Comparison of ENCODE assay signal across 18 cellular contexts in the genomic region with DNA sequence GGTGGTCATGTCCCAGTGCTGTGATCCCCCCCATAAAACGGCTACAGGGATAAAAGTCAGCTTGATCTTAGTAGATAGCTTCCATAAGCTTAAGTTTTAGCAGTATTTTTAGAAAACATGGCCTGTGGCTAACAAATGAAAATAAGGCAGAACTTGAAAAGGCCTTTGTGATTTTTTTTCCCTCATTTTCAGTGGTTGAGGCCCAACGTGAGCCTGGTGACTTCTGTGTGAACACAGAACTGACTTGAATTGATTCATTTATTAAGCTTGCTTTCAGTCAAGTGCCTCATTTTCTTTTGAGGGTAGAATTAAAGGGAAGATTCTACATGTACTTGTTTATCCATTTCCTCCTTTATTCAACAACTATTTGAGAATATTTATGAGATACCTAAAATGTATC. TPM values are rescaled to one million over a fixed set of nuclear protein-coding genes. Genes with fewer than 3 reads are reported as not detected.
A peak's percentile ranks its signal among the peaks of the same experiment; 100 is the strongest.
DNase-seq lines count a peak whose midpoint lies in the region; ATAC-seq, FAIRE-seq and TF ChIP-seq lines count a peak whose summit lies in the region.
"Had no signal": no experiment of that assay in that cellular context is flagged by ENCODE, and none has a peak within 500 bp of the region (broad histone marks: within the 10 kb centered on the region; RNA-seq: fewer than 3 reads in every experiment).

No MANE protein-coding gene starts in this region.

- no peak for TF ChIP-seq CTCF in Calu3 (IDR thresholded peaks at IDR 0.05; ENCODE audit: unreplicated experiment)

- no TSS peak for BruUV-seq in Calu3 (replicated peaks; lab: Mats Ljungman, UMichigan)

- H3K9me3 Mint-ChIP-seq in Calu3 (ENCODE audit: low read depth, unreplicated experiment): no peaks in the 10 kb centered on the region
- no peaks in the 10 kb centered on the region for H3K9me3 Mint-ChIP-seq in immature natural killer cell
- no peaks in the 10 kb centered on the region for H3K9me3 Mint-ChIP-seq in stimulated activated memory B cell treated with anti-CD40 and anti-IgM and Interleukin-4, amounts not matched to agents 10 μg/mL and 1 μg/mL and 100 μg/mL, for 72 hours
- H3K9me3 Mint-ChIP-seq: activated T-helper 2 cell treated with anti-CD3 and anti-CD28 coated beads, Interferon-gamma antibody, Interleukin-2, Interleukin-4, amounts not matched to agents 10 μg/mL and 5 μg/mL and 100 μg/mL, durations not matched to agents 14 hours and 24 hours and 36 hours had no signal

- H3K4me3 ChIP-seq in small intestine (ENCODE audit: low read depth in 1 of 2, low read length in 2 of 2): no peak overlapping the region
- H3K4me3 ChIP-seq: SJSA1 had no signal

- H3K27me3 ChIP-seq in small intestine (ENCODE audit: control insufficient read depth in 2 of 2, insufficient read depth in 2 of 2, low read length in 2 of 2): no peaks in the 10 kb centered on the region
- H3K27me3 ChIP-seq: SJSA1 had no signal

- DNase-seq in Calu3: no peak
- DNase-seq in SK-MEL-5 (ENCODE audit: low read depth, low spot score): peak; percentile 88
- no peak for DNase-seq in immature natural killer cell
- DNase-seq in small intestine: no peak
- no peak for DNase-seq in NCI-H187 (lab: John Stamatoyannopoulos, UW)
- DNase-seq: activated CD4-positive, alpha-beta T cell treated with anti-CD3 and anti-CD28 coated beads, Interleukin-2, amount 50 U/mL, for 48 hours; dermis blood vessel endothelial cell; Kasumi-1; NCI-H1436 treated with DMSO at 0.1 percent for 48 hours; stimulated activated naive CD4-positive, alpha-beta T cell; T1000 had no signal

- no peaks in the 10 kb centered on the region for H3K27me3 Mint-ChIP-seq in Calu3 (ENCODE audit: unreplicated experiment)
- peaks cover 0 to 7% (median 4%) of the 10 kb centered on the region in 3 donors for H3K27me3 Mint-ChIP-seq in immature natural killer cell (ENCODE audit: low read depth in 3 of 3)
- H3K27me3 Mint-ChIP-seq in stimulated activated memory B cell treated with anti-CD40 and anti-IgM and Interleukin-4, amounts not matched to agents 10 μg/mL and 1 μg/mL and 100 μg/mL, for 72 hours: no peaks in the 10 kb centered on the region

- 67 to 86% (median 68%) methylated on average over 2 of the region's 2 CpGs for WGBS in small intestine, 3 donors

- intact Hi-C loops in Calu3 (cut with micrococcal nuclease; ENCODE audit: unreplicated experiment): no loop called here

- H3K27ac Mint-ChIP-seq in Calu3 (ENCODE audit: unreplicated experiment) (peak overlapping the region; percentile 40), immature natural killer cell (peak overlapping the region in 5 of 6 donors; percentile 27 to 79 (median 40))
- H3K27ac Mint-ChIP-seq in stimulated activated memory B cell treated with anti-CD40 and anti-IgM and Interleukin-4, amounts not matched to agents 10 μg/mL and 1 μg/mL and 100 μg/mL, for 72 hours: peak overlapping the region; percentile 85
- H3K27ac Mint-ChIP-seq: activated T-helper 2 cell treated with anti-CD3 and anti-CD28 coated beads, Interferon-gamma antibody, Interleukin-2, Interleukin-4, amounts not matched to agents 10 μg/mL and 5 μg/mL and 100 μg/mL, durations not matched to agents 14 hours and 24 hours and 36 hours had no signal

- FAIRE-seq in small intestine (lab: Jason Lieb, UNC): no peak
- FAIRE-seq: islet of Langerhans had no signal

- CTCF ChIA-PET in Calu3 (lab: Charles Lee): interaction anchor here (0.7 kb wide), 1 partner anchor 17 kb away, joined by 3 read pairs; no protein-coding TSS in a partner anchor

- H3K4me3 Mint-ChIP-seq in Calu3 (ENCODE audit: low read depth, unreplicated experiment) (no peak overlapping the region), immature natural killer cell (no peak overlapping the region)
- no peak overlapping the region for H3K4me3 Mint-ChIP-seq in stimulated activated memory B cell treated with anti-CD40 and anti-IgM and Interleukin-4, amounts not matched to agents 10 μg/mL and 1 μg/mL and 100 μg/mL, for 72 hours

- H3K4me1 ChIP-seq in small intestine (ENCODE audit: control insufficient read depth in 2 of 2, insufficient read depth in 1 of 2, low read depth in 1 of 2, low read length in 1 of 2): peaks cover 0 to 6% of the 10 kb centered on the region in 2 donors

- H3K36me3 ChIP-seq in small intestine (ENCODE audit: control insufficient read depth in 2 of 2, insufficient read depth in 2 of 2, low read length in 2 of 2): no peaks in the 10 kb centered on the region

- H3K36me3 Mint-ChIP-seq in Calu3 (ENCODE audit: insufficient read depth, unreplicated experiment) (peaks cover 74% of the 10 kb centered on the region), immature natural killer cell (peaks cover 44 to 49% (median 45%) of the 10 kb centered on the region in 3 donors)
- H3K36me3 Mint-ChIP-seq in stimulated activated memory B cell treated with anti-CD40 and anti-IgM and Interleukin-4, amounts not matched to agents 10 μg/mL and 1 μg/mL and 100 μg/mL, for 72 hours: peaks cover 65% of the 10 kb centered on the region

- H3K27ac ChIP-seq in small intestine (ENCODE audit: low read depth in 1 of 2, low read length in 1 of 2): no peak overlapping the region
- H3K27ac ChIP-seq: parathyroid adenoma, SJSA1 had no signal

- no peaks in the 10 kb centered on the region for H3K9me3 ChIP-seq in small intestine (ENCODE audit: control insufficient read depth, low read depth)
- H3K9me3 ChIP-seq: SJSA1 had no signal

- H3K4me1 Mint-ChIP-seq in Calu3 (ENCODE audit: low read depth, unreplicated experiment): peaks cover 60% of the 10 kb centered on the region
- H3K4me1 Mint-ChIP-seq in immature natural killer cell: peaks cover 54 to 73% of the 10 kb centered on the region in 2 donors
- peaks cover 59% of the 10 kb centered on the region for H3K4me1 Mint-ChIP-seq in stimulated activated memory B cell treated with anti-CD40 and anti-IgM and Interleukin-4, amounts not matched to agents 10 μg/mL and 1 μg/mL and 100 μg/mL, for 72 hours

- in situ Hi-C loops in SK-MEL-5 (cut with HindIII; ENCODE audit: low pct_unique_long_range_greater_than_20kb, low sequenced_read_pairs): no loop called here

- no peak for ATAC-seq in stimulated activated memory B cell treated with anti-CD40 and anti-IgM and Interleukin-4, amounts not matched to agents 10 μg/mL and 1 μg/mL and 100 μg/mL, for 72 hours
- ATAC-seq in GM19351 (IDR thresholded peaks at IDR 0.05; ENCODE audit: unreplicated experiment) (no peak), HG03280 (IDR thresholded peaks at IDR 0.05; ENCODE audit: unreplicated experiment) (no peak)

RNA-seq across cellular contexts. Expression of gene CD44, which starts 44.6 kb away (rescaled TPM):
- total RNA-seq in Calu3 (2022): 1,189 and 1,365 TPM in 2 replicates
- total RNA-seq in SK-MEL-5 (2014; rRNA removed; shearing (Covaris generic)): 143 and 147 TPM in 2 replicates
- polyA plus RNA-seq in SK-MEL-5 (2015; cell fraction: cytosol; rRNA removed): 871 and 897 TPM in 2 replicates
- 227 and 250 TPM in 2 replicates for polyA plus RNA-seq in SK-MEL-5 (2015; cell fraction: nucleus; rRNA removed)
- polyA plus RNA-seq in immature natural killer cell: 100 to 1,000 TPM; 213 to 247 (median 216) TPM
- 10 to 100 TPM in 2 of 3 donors, 1 to 10 TPM in 1; 5.4 to 89.6 (median 25.9) TPM for polyA plus RNA-seq in small intestine
